8 cellular contexts compared by ENCODE assay signal in genomic region chr2:100606740-100607343, GRCh38. TPM values are rescaled to one million over a fixed set of nuclear protein-coding genes. Genes with fewer than 3 reads are reported as not detected.
DNase-seq lines count a peak whose midpoint lies in the region; ATAC-seq and TF ChIP-seq lines count a peak whose summit lies in the region.

No MANE protein-coding gene starts in this region.

- H3K4me1 ChIP-seq in NT2/D1 (ENCODE audit: insufficient read depth, insufficient read length) = peaks cover 5% of the 10 kb centered on the region
- H3K4me1 ChIP-seq in smooth muscle cell (ENCODE audit: low read depth) = peaks cover 13% of the 10 kb centered on the region

- H3K4me3 Mint-ChIP-seq in CD4-positive, alpha-beta T cell = no peak overlapping the region

- no peaks in the 10 kb centered on the region for H3K9me3 Mint-ChIP-seq in CD4-positive, alpha-beta T cell

- no peaks in the 10 kb centered on the region for H4K20me1 ChIP-seq in smooth muscle cell (ENCODE audit: low read depth)

- peak; percentile 64 for ATAC-seq in CD4-positive, alpha-beta T cell (ENCODE audit: poor library complexity)

- WGBS in smooth muscle cell (ENCODE audit: low lambda C conversion rate) = 58% methylated on average over 12 of the region's 12 CpGs

- in situ Hi-C loops in astrocyte of the cerebellum (cut with HindIII; ENCODE audit: low sequenced_read_pairs) = no loop called here

- H3K27me3 Mint-ChIP-seq in CD4-positive, alpha-beta T cell = peaks cover 6% of the 10 kb centered on the region

- H3K4me1 Mint-ChIP-seq in CD4-positive, alpha-beta T cell (ENCODE audit: low read depth) = peaks cover 12% of the 10 kb centered on the region

- DNase-seq in CD4-positive, alpha-beta T cell = peak in 6 of 10 experiments; percentile 11 to 34 (median 24)
- DNase-seq in H4 (ENCODE audit: low spot score) (peak; percentile 24), NT2/D1 (ENCODE audit: low read depth, low spot score) (peak; percentile 39), astrocyte of the cerebellum (ENCODE audit: low read depth) (no peak), iPS DF 19.7 (ENCODE audit: low read depth, low spot score) (peak; percentile 30), smooth muscle cell (lab: John Stamatoyannopoulos, UW; ENCODE audit: unreplicated experiment) (no peak), mesenteric fat pad (ENCODE audit: low spot score) (no peak)
- DNase-seq in activated effector memory CD4-positive, alpha-beta T cell treated with Interleukin-2 at 50 U/mL for 16 hours = no peak

- POLR2A ChIA-PET in CD4-positive, alpha-beta T cell (lab: Charles Lee) = interaction anchor here (0.6 kb wide), 1 partner anchor 654 kb away, joined by 3 read pairs; no protein-coding TSS in a partner anchor

- H3F3A ChIP-seq in smooth muscle cell (ENCODE audit: low read depth) = no peaks in the 10 kb centered on the region

- H3K4me3 ChIP-seq in NT2/D1 (ENCODE audit: insufficient read length, low read depth) (no peak overlapping the region), astrocyte of the cerebellum (ENCODE audit: low read depth, low read length) (no peak overlapping the region), smooth muscle cell (no peak overlapping the region)

- no peak overlapping the region for H3K4me2 ChIP-seq in smooth muscle cell

- H3K36me3 ChIP-seq in NT2/D1 (ENCODE audit: insufficient read depth, insufficient read length, low read length) (no peaks in the 10 kb centered on the region), smooth muscle cell (ENCODE audit: low read depth) (no peaks in the 10 kb centered on the region)

- H3K27me3 ChIP-seq in CD4-positive, alpha-beta T cell (ENCODE audit: control insufficient read depth, insufficient read depth, low read length) = no peaks in the 10 kb centered on the region
- H3K27me3 ChIP-seq in NT2/D1 (ENCODE audit: insufficient read depth, insufficient read length) = no peaks in the 10 kb centered on the region
- no peaks in the 10 kb centered on the region for H3K27me3 ChIP-seq in smooth muscle cell (ENCODE audit: low read depth)

- no peak overlapping the region for H3K27ac ChIP-seq in CD4-positive, alpha-beta T cell (ENCODE audit: low read depth, low read length)
- no peak overlapping the region for H3K27ac ChIP-seq in smooth muscle cell (ENCODE audit: low read depth)

- H3K9ac ChIP-seq in NT2/D1 (ENCODE audit: insufficient read length, low read depth) = no peak overlapping the region
- H3K9ac ChIP-seq in smooth muscle cell (ENCODE audit: low read depth) = no peak overlapping the region

- intact Hi-C loops in CD4-positive, alpha-beta T cell (cut with DNase I, micrococcal nuclease) = loop anchor here (2.0 to 10.0 kb wide), 3 partner anchors 125 to 598 kb away; no protein-coding TSS in a partner anchor

- H2AFZ ChIP-seq in smooth muscle cell (ENCODE audit: low read depth) = peak overlapping the region; percentile 44

- no peaks in the 10 kb centered on the region for H3K79me2 ChIP-seq in smooth muscle cell (ENCODE audit: low read depth)

- no peak overlapping the region for H3K27ac Mint-ChIP-seq in CD4-positive, alpha-beta T cell

- CTCF ChIA-PET in CD4-positive, alpha-beta T cell (lab: Charles Lee) = interaction anchor here (0.6 to 4.7 kb wide), 8 partner anchors 12 to 406 kb away, joined by 3 to 24 read pairs (median 3); partner anchors contain the start of gene PDCL3

- no peaks in the 10 kb centered on the region for H3K9me3 ChIP-seq in CD4-positive, alpha-beta T cell (ENCODE audit: control insufficient read depth, low read length)
- H3K9me3 ChIP-seq in NT2/D1 (ENCODE audit: insufficient read depth, low read length) = no peaks in the 10 kb centered on the region
- no peaks in the 10 kb centered on the region for H3K9me3 ChIP-seq in smooth muscle cell (replicated peaks; ENCODE audit: low read depth)

- TF ChIP-seq CTCF in CD4-positive, alpha-beta T cell (IDR thresholded peaks at IDR 0.05) = peak; percentile 86
- peak; percentile 82 for TF ChIP-seq CTCF in astrocyte of the cerebellum (IDR thresholded peaks at IDR 0.05; ENCODE audit: low read depth, low read length, missing control alignments)
- TF ChIP-seq CTCF in smooth muscle cell (IDR thresholded peaks at IDR 0.05; ENCODE audit: borderline replicate concordance, insufficient read depth, poor library complexity, severe bottlenecking) = peak; percentile 70

- no peaks in the 10 kb centered on the region for H3K36me3 Mint-ChIP-seq in CD4-positive, alpha-beta T cell (ENCODE audit: low read depth)

RNA-seq across cellular contexts. Expression of gene PDCL3, which starts 44.0 kb away (rescaled TPM):
- 10 to 100 TPM; 31.7 to 34.6 TPM for total RNA-seq in CD4-positive, alpha-beta T cell
- 23.2 and 25.2 TPM in 2 replicates for total RNA-seq in H4 (2014; rRNA removed; shearing (Covaris generic))
- total RNA-seq in smooth muscle cell (8.8 and 15.4 TPM in 2 replicates), mesenteric fat pad (21.6 TPM)
- 12.6 and 26.2 TPM in 2 replicates for polyA plus RNA-seq in smooth muscle cell

Comparison
In these comparisons a context has a peak if more than half of its experiments do, and no peak if none do; other contexts are left out.
1. DNase-seq: peak in CD4-positive, alpha-beta T cell (6 of 10), H4 (single experiment), NT2/D1 (single experiment) and iPS DF 19.7 (single experiment); none in astrocyte of the cerebellum (single experiment), smooth muscle cell (single experiment), activated effector memory CD4-positive, alpha-beta T cell treated with Interleukin-2 at 50 U/mL for 16 hours (single experiment) and mesenteric fat pad (single experiment).
2. Peak in every context shown above with its lines, with median percentiles within 50 percentile points of each other: CTCF ChIP-seq.